In the genomic region with DNA sequence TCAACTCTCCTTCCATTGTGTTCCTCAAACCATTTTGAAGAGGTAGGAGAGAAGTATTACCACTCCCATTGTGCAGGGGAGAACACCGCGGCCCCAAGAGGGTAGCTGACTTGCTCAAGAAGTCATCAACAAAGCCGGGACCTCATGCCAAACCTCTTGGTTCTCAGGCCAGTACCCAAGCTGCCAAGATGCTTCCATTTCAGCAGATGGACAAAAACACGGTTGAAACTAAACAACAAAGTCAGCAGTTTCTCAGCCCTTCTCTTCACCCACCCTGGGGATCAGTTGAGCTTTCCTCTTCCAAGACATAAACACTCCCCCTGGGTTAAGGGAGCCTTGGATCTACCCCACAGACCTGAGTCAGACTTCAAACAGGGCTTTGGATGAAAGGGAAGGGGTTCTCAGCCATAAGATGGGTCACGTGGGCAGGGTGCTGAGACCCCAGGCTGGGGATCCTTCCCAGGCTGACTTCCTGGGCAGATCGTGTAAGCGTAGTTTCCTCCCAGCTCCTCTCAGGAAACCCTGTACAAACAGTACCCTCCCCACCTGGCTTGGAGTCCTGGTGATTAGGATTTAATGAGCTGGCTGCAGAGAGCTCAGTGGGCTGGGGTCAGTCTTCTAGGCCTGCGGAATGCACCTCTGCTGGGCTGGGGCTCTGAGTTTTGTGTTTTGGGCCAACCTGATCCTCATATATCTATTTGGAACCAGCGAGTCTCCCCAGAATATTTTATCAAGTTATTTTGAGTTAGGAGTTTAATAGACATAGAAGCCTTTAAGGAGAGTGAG, we compare ENCODE assay signal across 1 cellular context.
TF ChIP-seq lines count a peak whose summit lies in the region.

No MANE protein-coding gene starts in this region.

TF ChIP-seq in GM23338, 12 proteins besides CTCF, POLR2A, EP300 and RAD21 (continued from another document):
- TF ChIP-seq, protein P1, sequence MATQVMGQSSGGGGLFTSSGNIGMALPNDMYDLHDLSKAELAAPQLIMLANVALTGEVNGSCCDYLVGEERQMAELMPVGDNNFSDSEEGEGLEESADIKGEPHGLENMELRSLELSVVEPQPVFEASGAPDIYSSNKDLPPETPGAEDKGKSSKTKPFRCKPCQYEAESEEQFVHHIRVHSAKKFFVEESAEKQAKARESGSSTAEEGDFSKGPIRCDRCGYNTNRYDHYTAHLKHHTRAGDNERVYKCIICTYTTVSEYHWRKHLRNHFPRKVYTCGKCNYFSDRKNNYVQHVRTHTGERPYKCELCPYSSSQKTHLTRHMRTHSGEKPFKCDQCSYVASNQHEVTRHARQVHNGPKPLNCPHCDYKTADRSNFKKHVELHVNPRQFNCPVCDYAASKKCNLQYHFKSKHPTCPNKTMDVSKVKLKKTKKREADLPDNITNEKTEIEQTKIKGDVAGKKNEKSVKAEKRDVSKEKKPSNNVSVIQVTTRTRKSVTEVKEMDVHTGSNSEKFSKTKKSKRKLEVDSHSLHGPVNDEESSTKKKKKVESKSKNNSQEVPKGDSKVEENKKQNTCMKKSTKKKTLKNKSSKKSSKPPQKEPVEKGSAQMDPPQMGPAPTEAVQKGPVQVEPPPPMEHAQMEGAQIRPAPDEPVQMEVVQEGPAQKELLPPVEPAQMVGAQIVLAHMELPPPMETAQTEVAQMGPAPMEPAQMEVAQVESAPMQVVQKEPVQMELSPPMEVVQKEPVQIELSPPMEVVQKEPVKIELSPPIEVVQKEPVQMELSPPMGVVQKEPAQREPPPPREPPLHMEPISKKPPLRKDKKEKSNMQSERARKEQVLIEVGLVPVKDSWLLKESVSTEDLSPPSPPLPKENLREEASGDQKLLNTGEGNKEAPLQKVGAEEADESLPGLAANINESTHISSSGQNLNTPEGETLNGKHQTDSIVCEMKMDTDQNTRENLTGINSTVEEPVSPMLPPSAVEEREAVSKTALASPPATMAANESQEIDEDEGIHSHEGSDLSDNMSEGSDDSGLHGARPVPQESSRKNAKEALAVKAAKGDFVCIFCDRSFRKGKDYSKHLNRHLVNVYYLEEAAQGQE (IDR thresholded peaks at IDR 0.05; ENCODE audit: unreplicated experiment): no peak
- TF ChIP-seq POLR2AphosphoS5 (IDR thresholded peaks at IDR 0.05; ENCODE audit: low read depth): no peak
TF ChIP-seq in GM23338: peak in this region for 0.
